ENCODE assay signal across 8 cellular contexts in genomic region chr12:16542586-16542985, GRCh38.
"Had no signal": no experiment of that assay in that cellular context is flagged by ENCODE, and none has a peak within 500 bp of the region (broad histone marks: within the 10 kb centered on the region; RNA-seq: fewer than 3 reads in every experiment).

No MANE protein-coding gene starts in this region.

- H3K4me3 ChIP-seq: GM23248, GM23338, HAP-1 had no signal

- H3K4me1 ChIP-seq: HAP-1 had no signal

- DNase-seq: GM23248, GOT3, H7, H9, HFFc6 had no signal

- H3K27ac Mint-ChIP-seq: GM23338, H9, HFFc6 had no signal

- H3K4me1 Mint-ChIP-seq: GM23338, H9 had no signal

- H3K36me3 ChIP-seq: HAP-1 had no signal

- H3K9me3 ChIP-seq: HAP-1 had no signal

- H3K4me3 Mint-ChIP-seq: GM23338, H9, HFFc6 had no signal

- H3K27ac ChIP-seq: GM23248 had no signal

- ATAC-seq: GM23338, HCT116 had no signal
